In the genomic region with DNA sequence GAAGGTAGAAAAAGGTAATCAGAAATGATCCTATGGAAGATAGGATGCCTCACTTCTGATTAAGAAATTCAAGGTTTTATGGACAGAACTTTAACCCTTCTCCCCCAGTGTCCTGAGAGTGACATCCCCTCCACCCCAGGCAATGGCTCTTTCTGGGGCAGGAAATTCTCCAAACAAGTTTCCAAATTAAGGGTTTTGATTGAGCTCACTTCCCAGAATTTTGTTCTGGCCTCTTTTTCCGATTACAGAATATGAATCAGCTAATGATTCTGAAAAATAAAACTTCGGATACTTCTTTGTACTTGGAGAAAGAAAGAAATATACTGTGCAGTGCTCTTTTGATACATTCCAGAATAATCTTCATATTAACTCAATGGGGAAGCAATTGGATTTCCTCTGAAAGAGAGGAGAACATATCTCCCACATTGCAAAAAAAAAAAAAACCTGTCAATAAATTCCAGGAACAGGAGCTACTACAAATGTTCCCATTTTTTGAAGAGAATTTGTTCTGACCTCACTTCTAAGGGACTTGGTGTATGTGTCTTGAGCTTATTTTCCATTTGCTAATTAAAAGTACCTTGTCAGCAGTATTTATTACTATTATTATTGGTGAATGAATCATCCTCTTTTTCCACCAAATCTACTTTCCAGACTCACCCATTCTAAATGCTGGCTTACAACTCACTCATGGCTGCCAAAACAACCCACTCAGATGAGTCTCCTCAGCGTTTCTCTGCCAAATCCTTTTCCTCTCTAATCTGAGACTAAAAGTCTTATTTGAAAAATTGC, we compare ENCODE assay signal across 14 cellular contexts. TPM values are rescaled to one million over a fixed set of nuclear protein-coding genes. Genes with fewer than 3 reads are reported as not detected.
DNase-seq lines count a peak whose midpoint lies in the region; ATAC-seq and TF ChIP-seq lines count a peak whose summit lies in the region.
"Had no signal": no experiment of that assay in that cellular context is flagged by ENCODE, and none has a peak within 500 bp of the region (broad histone marks: within the 10 kb centered on the region; RNA-seq: fewer than 3 reads in every experiment).

No MANE protein-coding gene starts in this region.

- DNase-seq in HCEC 1CT (peak; percentile 4), breast epithelium (ENCODE audit: low spot score in 2 of 2) (peak in 1 of 2 donors; percentile 33), hepatic stellate cell (ENCODE audit: low spot score) (peak; percentile 9), superior temporal gyrus (ENCODE audit: extremely low spot score) (peak; percentile 54), immature natural killer cell (no peak)
- DNase-seq in stimulated activated CD4-positive, alpha-beta T cell treated with anti-CD3 and anti-CD28 coated beads, Interleukin-4, amount 100 ng/mL, for 24 hours: no peak
- DNase-seq in stimulated activated naive B cell treated with anti-CD40 and anti-IgM and Interleukin-4, amounts not matched to agents 10 μg/mL and 1 μg/mL and 100 μg/mL, for 72 hours: no peak
- DNase-seq: activated naive CD8-positive, alpha-beta T cell treated with anti-CD3 and anti-CD28 coated beads, Interleukin-2, amount 10 ng/mL, durations not matched to agents 7 days and 5 days; KBM-7; naive B cell; NCI-H2029; OCI-M1 had no signal

- no peaks in the 10 kb centered on the region for H3K36me3 ChIP-seq in breast epithelium

- peak overlapping the region; percentile 8 to 71 for H3K27ac ChIP-seq in breast epithelium

- H3K9me3 ChIP-seq in breast epithelium: no peaks in the 10 kb centered on the region

- TF ChIP-seq POLR2A in breast epithelium (IDR thresholded peaks at IDR 0.05): no peak

- no peaks in the 10 kb centered on the region for H3K4me1 ChIP-seq in breast epithelium

- no peaks in the 10 kb centered on the region for H3K36me3 Mint-ChIP-seq in stimulated activated naive B cell treated with anti-CD40 and anti-IgM and Interleukin-4, amounts not matched to agents 10 μg/mL and 1 μg/mL and 100 μg/mL, for 72 hours
- no peaks in the 10 kb centered on the region for H3K36me3 Mint-ChIP-seq in immature natural killer cell
- H3K36me3 Mint-ChIP-seq: activated naive CD8-positive, alpha-beta T cell treated with anti-CD3 and anti-CD28 coated beads, Interleukin-2, amount 10 ng/mL, durations not matched to agents 7 days and 5 days; naive B cell had no signal

- H3K27me3 Mint-ChIP-seq in stimulated activated naive B cell treated with anti-CD40 and anti-IgM and Interleukin-4, amounts not matched to agents 10 μg/mL and 1 μg/mL and 100 μg/mL, for 72 hours: peaks cover 9 to 39% of the 10 kb centered on the region in 2 donors
- H3K27me3 Mint-ChIP-seq in immature natural killer cell (ENCODE audit: low read depth in 3 of 3): peaks cover 0 to 2% (median 2%) of the 10 kb centered on the region in 3 donors

- H3K4me3 Mint-ChIP-seq in stimulated activated naive B cell treated with anti-CD40 and anti-IgM and Interleukin-4, amounts not matched to agents 10 μg/mL and 1 μg/mL and 100 μg/mL, for 72 hours: no peak overlapping the region
- no peak overlapping the region for H3K4me3 Mint-ChIP-seq in immature natural killer cell
- H3K4me3 Mint-ChIP-seq: activated naive CD8-positive, alpha-beta T cell treated with anti-CD3 and anti-CD28 coated beads, Interleukin-2, amount 10 ng/mL, durations not matched to agents 7 days and 5 days; naive B cell had no signal

- no peaks in the 10 kb centered on the region for H3K4me1 Mint-ChIP-seq in stimulated activated naive B cell treated with anti-CD40 and anti-IgM and Interleukin-4, amounts not matched to agents 10 μg/mL and 1 μg/mL and 100 μg/mL, for 72 hours
- no peaks in the 10 kb centered on the region for H3K4me1 Mint-ChIP-seq in immature natural killer cell
- H3K4me1 Mint-ChIP-seq: activated naive CD8-positive, alpha-beta T cell treated with anti-CD3 and anti-CD28 coated beads, Interleukin-2, amount 10 ng/mL, durations not matched to agents 7 days and 5 days had no signal

- no peaks in the 10 kb centered on the region for H3K27me3 ChIP-seq in breast epithelium

- intact Hi-C loops in breast epithelium (cut with DNase I; ENCODE audit: low total_unique reads): loop anchor here (5.0 kb wide), 1 partner anchor 106 kb away; no protein-coding TSS in a partner anchor

- no peak overlapping the region for H3K27ac Mint-ChIP-seq in stimulated activated naive B cell treated with anti-CD40 and anti-IgM and Interleukin-4, amounts not matched to agents 10 μg/mL and 1 μg/mL and 100 μg/mL, for 72 hours
- no peak overlapping the region for H3K27ac Mint-ChIP-seq in immature natural killer cell
- H3K27ac Mint-ChIP-seq: activated naive CD8-positive, alpha-beta T cell treated with anti-CD3 and anti-CD28 coated beads, Interleukin-2, amount 10 ng/mL, durations not matched to agents 7 days and 5 days had no signal

- no peak for ATAC-seq in stimulated activated naive B cell treated with anti-CD40 and anti-IgM and Interleukin-4, amounts not matched to agents 10 μg/mL and 1 μg/mL and 100 μg/mL, for 72 hours (replicated peaks)
- no peak for ATAC-seq in HG02885 (IDR thresholded peaks at IDR 0.05; ENCODE audit: poor library complexity, unreplicated experiment)
- ATAC-seq: GM12878 had no signal

- no peak for TF ChIP-seq CTCF in breast epithelium (IDR thresholded peaks at IDR 0.05)

- no peak overlapping the region for H3K4me3 ChIP-seq in breast epithelium
- H3K4me3 ChIP-seq: GM12878 had no signal

- no peaks in the 10 kb centered on the region for H3K9me3 Mint-ChIP-seq in stimulated activated naive B cell treated with anti-CD40 and anti-IgM and Interleukin-4, amounts not matched to agents 10 μg/mL and 1 μg/mL and 100 μg/mL, for 72 hours
- H3K9me3 Mint-ChIP-seq in immature natural killer cell: no peaks in the 10 kb centered on the region
- H3K9me3 Mint-ChIP-seq: activated naive CD8-positive, alpha-beta T cell treated with anti-CD3 and anti-CD28 coated beads, Interleukin-2, amount 10 ng/mL, durations not matched to agents 7 days and 5 days; naive B cell had no signal

RNA-seq across cellular contexts. Expression of a gene that starts 33.0 kb away (rescaled TPM):
- total RNA-seq in breast epithelium: 10 to 100 TPM; 12.0 to 26.1 (median 19.0) TPM
- 10 to 100 TPM in 1 of 3 donors, 1 to 10 TPM in 2; 5.0 to 12.7 (median 6.8) TPM for polyA plus RNA-seq in immature natural killer cell

Comparison
In these comparisons a context has a peak if more than half of its experiments do, and no peak if none do; other contexts are left out.
1. DNase-seq: peak in HCEC 1CT (single experiment), hepatic stellate cell (single experiment) and superior temporal gyrus (single experiment); none in stimulated activated CD4-positive, alpha-beta T cell treated with anti-CD3 and anti-CD28 coated beads, Interleukin-4, amount 100 ng/mL, for 24 hours (single experiment), stimulated activated naive B cell treated with anti-CD40 and anti-IgM and Interleukin-4, amounts not matched to agents 10 μg/mL and 1 μg/mL and 100 μg/mL, for 72 hours (single experiment) and immature natural killer cell (0 of 3).